Comparison of ENCODE assay signal across 1 cellular context in the genomic region with DNA sequence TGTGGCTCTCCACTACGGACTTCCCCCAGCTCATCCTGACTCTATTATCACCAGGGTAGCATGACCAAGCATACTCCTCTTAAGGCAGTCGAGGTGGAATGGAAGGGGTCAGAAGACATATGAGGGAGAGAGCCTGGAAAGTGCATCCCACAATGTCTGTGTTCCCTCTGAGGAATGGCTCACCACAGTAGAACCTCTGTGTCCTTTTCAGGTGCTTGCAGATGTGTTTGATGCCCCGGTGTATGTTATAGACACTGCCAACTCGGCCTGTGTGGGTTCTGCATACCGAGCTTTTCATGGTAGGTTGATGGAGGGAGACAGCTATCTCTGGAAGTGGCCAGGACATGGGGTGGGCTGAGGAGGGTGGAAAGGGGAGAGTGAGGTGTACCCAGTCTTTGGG.
TF ChIP-seq lines count a peak whose summit lies in the region.

No MANE protein-coding gene starts in this region.

TF ChIP-seq in HepG2, 621 proteins besides CTCF, POLR2A, EP300 and RAD21:
- TF ChIP-seq ZNF788 (CRISPR knock-in tag; IDR thresholded peaks at IDR 0.05; ENCODE audit: borderline replicate concordance) = 0 out of 2 replicates have a peak, but pooled peaks have one; percentile 13
- no peak for TF ChIP-seq ZNF543 (CRISPR knock-in tag; IDR thresholded peaks at IDR 0.05)
